1 cellular context compared by ENCODE assay signal in the genomic region with DNA sequence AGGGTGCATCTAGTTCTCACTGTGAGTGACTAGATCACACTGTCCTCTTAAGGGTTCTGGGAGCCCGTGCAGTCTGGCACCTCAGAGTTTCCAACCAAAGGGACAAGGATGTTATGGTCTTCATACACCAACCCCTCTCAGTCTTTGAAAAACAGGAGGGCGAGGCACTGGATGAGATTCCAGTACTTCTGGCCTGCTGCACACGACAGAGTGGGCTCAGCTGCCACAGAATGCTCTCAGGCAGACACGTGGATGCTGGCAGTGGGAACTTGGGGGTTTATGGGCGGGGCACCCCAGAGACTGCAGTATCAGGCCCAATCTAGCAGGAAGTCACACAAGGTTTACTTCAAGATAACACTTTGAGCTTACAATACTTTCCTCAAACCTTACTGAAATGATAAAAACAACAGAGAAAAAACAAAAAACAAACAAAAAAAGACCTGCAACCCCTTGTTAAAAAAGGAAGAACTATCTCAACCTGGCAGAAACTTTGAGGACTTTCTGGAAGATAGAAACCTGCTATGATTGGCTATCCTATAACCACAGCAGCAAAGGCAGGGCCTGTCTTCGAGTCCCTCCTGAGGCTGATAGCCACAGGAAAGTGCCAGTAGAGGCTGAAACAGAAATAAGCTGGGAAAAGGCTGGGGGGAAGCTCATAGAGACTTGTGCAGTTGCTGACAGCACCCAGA.
TF ChIP-seq lines count a peak whose summit lies in the region.

No MANE protein-coding gene starts in this region.

TF ChIP-seq in K562, 482 proteins besides CTCF, POLR2A, EP300 and RAD21 (continued from another document and continues in another):
- TF ChIP-seq ZBTB40 (IDR thresholded peaks at IDR 0.05) (no peak), ZBTB40 (CRISPR knock-in tag; IDR thresholded peaks at IDR 0.05) (no peak), TCF3 (CRISPR knock-in tag; IDR thresholded peaks at IDR 0.05) (peak; percentile 65), DIDO1 (tag; IDR thresholded peaks at IDR 0.05; ENCODE audit: low read depth) (no peak), ZNF165 (CRISPR knock-in tag; IDR thresholded peaks at IDR 0.05; ENCODE audit: borderline replicate concordance) (no peak), CHCHD3 (CRISPR knock-in tag; IDR thresholded peaks at IDR 0.05) (no peak), XRCC5 (IDR thresholded peaks at IDR 0.05; ENCODE audit: low read depth, low read length) (no peak), TOE1 (IDR thresholded peaks at IDR 0.05; ENCODE audit: borderline replicate concordance) (no peak), TOE1 (CRISPR knock-in tag; IDR thresholded peaks at IDR 0.05; ENCODE audit: borderline replicate concordance, low read depth) (no peak), TRIM24 (IDR thresholded peaks at IDR 0.05) (peak; percentile 21 to 22; a peak in 2 of 4 replicates), GMEB1 (CRISPR knock-in tag; IDR thresholded peaks at IDR 0.05) (no peak), SIN3A (IDR thresholded peaks at IDR 0.05; ENCODE audit: borderline replicate concordance in 2 of 2, control insufficient read depth in 1 of 2, low read depth in 2 of 2, low read length in 2 of 2) (no peak), ATF3 (IDR thresholded peaks at IDR 0.05) (no peak), ATF3 (CRISPR knock-in tag; conservative IDR thresholded peaks at IDR 0.05) (no peak), PHTF2 (CRISPR knock-in tag; IDR thresholded peaks at IDR 0.05) (no peak), CHD1 (IDR thresholded peaks at IDR 0.05; ENCODE audit: low read length) (no peak), E2F3 (CRISPR knock-in tag; IDR thresholded peaks at IDR 0.05) (0 out of 2 replicates have a peak, but pooled peaks have one; percentile 47), ZNF589 (CRISPR knock-in tag; IDR thresholded peaks at IDR 0.05; ENCODE audit: low read depth) (peak; percentile 82; the same call in 1 of the 2 replicates), MCM3 (IDR thresholded peaks at IDR 0.05) (no peak), NEUROD1 (IDR thresholded peaks at IDR 0.05; ENCODE audit: borderline replicate concordance, low read depth, low read length, partially characterized antibody) (no peak), KHSRP (IDR thresholded peaks at IDR 0.05) (no peak), RBM34 (IDR thresholded peaks at IDR 0.05; ENCODE audit: borderline replicate concordance, insufficient read depth, low read length) (no peak), MCM7 (IDR thresholded peaks at IDR 0.05) (no peak), NUFIP1 (IDR thresholded peaks at IDR 0.05; ENCODE audit: partially characterized antibody) (no peak), SIN3B (IDR thresholded peaks at IDR 0.05; ENCODE audit: low read depth) (no peak), BRF1 (IDR thresholded peaks at IDR 0.05; ENCODE audit: borderline replicate concordance, extremely low read depth, insufficient read length) (no peak), ZNF79 (CRISPR knock-in tag; IDR thresholded peaks at IDR 0.05; ENCODE audit: low read depth) (no peak), KDM1A (IDR thresholded peaks at IDR 0.05) (peak; percentile 32 to 43; a peak in 3 of 4 replicates), HNRNPLL (IDR thresholded peaks at IDR 0.05; ENCODE audit: low read depth, low read length, poor library complexity, severe bottlenecking) (no peak), CXXC5 (CRISPR knock-in tag; IDR thresholded peaks at IDR 0.05) (peak; percentile 56), BRF2 (IDR thresholded peaks at IDR 0.05; ENCODE audit: borderline replicate concordance, insufficient read depth, insufficient read length) (no peak)
- TF ChIP-seq, protein P1, sequence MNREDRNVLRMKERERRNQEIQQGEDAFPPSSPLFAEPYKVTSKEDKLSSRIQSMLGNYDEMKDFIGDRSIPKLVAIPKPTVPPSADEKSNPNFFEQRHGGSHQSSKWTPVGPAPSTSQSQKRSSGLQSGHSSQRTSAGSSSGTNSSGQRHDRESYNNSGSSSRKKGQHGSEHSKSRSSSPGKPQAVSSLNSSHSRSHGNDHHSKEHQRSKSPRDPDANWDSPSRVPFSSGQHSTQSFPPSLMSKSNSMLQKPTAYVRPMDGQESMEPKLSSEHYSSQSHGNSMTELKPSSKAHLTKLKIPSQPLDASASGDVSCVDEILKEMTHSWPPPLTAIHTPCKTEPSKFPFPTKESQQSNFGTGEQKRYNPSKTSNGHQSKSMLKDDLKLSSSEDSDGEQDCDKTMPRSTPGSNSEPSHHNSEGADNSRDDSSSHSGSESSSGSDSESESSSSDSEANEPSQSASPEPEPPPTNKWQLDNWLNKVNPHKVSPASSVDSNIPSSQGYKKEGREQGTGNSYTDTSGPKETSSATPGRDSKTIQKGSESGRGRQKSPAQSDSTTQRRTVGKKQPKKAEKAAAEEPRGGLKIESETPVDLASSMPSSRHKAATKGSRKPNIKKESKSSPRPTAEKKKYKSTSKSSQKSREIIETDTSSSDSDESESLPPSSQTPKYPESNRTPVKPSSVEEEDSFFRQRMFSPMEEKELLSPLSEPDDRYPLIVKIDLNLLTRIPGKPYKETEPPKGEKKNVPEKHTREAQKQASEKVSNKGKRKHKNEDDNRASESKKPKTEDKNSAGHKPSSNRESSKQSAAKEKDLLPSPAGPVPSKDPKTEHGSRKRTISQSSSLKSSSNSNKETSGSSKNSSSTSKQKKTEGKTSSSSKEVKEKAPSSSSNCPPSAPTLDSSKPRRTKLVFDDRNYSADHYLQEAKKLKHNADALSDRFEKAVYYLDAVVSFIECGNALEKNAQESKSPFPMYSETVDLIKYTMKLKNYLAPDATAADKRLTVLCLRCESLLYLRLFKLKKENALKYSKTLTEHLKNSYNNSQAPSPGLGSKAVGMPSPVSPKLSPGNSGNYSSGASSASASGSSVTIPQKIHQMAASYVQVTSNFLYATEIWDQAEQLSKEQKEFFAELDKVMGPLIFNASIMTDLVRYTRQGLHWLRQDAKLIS (CRISPR knock-in tag; IDR thresholded peaks at IDR 0.05), result no peak
- TF ChIP-seq, protein P2, sequence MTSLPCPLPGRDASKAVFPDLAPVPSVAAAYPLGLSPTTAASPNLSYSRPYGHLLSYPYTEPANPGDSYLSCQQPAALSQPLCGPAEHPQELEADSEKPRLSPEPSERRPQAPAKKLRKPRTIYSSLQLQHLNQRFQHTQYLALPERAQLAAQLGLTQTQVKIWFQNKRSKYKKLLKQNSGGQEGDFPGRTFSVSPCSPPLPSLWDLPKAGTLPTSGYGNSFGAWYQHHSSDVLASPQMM (CRISPR knock-in tag; IDR thresholded peaks at IDR 0.05), result no peak
- TF ChIP-seq, protein P3, sequence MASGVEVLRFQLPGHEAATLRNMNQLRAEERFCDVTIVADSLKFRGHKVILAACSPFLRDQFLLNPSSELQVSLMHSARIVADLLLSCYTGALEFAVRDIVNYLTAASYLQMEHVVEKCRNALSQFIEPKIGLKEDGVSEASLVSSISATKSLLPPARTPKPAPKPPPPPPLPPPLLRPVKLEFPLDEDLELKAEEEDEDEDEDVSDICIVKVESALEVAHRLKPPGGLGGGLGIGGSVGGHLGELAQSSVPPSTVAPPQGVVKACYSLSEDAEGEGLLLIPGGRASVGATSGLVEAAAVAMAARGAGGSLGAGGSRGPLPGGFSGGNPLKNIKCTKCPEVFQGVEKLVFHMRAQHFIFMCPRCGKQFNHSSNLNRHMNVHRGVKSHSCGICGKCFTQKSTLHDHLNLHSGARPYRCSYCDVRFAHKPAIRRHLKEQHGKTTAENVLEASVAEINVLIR (CRISPR knock-in tag; IDR thresholded peaks at IDR 0.05), result no peak
- TF ChIP-seq, protein P4, sequence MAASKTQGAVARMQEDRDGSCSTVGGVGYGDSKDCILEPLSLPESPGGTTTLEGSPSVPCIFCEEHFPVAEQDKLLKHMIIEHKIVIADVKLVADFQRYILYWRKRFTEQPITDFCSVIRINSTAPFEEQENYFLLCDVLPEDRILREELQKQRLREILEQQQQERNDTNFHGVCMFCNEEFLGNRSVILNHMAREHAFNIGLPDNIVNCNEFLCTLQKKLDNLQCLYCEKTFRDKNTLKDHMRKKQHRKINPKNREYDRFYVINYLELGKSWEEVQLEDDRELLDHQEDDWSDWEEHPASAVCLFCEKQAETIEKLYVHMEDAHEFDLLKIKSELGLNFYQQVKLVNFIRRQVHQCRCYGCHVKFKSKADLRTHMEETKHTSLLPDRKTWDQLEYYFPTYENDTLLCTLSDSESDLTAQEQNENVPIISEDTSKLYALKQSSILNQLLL (CRISPR knock-in tag; IDR thresholded peaks at IDR 0.05; ENCODE audit: borderline replicate concordance), result no peak
- TF ChIP-seq, protein P5, sequence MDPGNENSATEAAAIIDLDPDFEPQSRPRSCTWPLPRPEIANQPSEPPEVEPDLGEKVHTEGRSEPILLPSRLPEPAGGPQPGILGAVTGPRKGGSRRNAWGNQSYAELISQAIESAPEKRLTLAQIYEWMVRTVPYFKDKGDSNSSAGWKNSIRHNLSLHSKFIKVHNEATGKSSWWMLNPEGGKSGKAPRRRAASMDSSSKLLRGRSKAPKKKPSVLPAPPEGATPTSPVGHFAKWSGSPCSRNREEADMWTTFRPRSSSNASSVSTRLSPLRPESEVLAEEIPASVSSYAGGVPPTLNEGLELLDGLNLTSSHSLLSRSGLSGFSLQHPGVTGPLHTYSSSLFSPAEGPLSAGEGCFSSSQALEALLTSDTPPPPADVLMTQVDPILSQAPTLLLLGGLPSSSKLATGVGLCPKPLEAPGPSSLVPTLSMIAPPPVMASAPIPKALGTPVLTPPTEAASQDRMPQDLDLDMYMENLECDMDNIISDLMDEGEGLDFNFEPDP (CRISPR knock-in tag; IDR thresholded peaks at IDR 0.05), result no peak
